In the genomic region with DNA sequence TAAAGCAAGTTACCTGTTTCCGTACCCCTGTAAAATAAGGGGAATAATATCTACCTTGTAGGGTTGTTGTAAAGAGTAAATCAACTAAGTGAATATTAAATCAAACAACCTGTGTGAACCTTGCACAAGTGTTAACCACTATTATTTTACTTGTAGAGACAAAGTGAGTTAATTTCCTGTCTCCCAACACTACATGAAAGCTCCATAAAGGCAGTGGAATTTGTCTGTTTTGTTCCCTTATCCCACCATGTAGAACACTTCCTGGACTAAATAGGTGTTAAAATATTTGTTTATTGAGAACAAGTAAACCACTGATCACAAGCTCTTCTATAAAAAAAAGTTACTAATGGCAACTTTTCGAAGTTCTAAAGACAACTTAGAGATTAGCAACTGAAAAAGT, we compare ENCODE assay signal across 27 cellular contexts. TPM values are rescaled to one million over a fixed set of nuclear protein-coding genes. Genes with fewer than 3 reads are reported as not detected.
A peak's percentile ranks its signal among the peaks of the same experiment; 100 is the strongest.
DNase-seq lines count a peak whose midpoint lies in the region; ATAC-seq and TF ChIP-seq lines count a peak whose summit lies in the region.
"Had no signal": no experiment of that assay in that cellular context is flagged by ENCODE, and none has a peak within 500 bp of the region (broad histone marks: within the 10 kb centered on the region; RNA-seq: fewer than 3 reads in every experiment).

No MANE protein-coding gene starts in this region.

- H3K9me3 ChIP-seq in right atrium auricular region (no peaks in the 10 kb centered on the region), ascending aorta (no peaks in the 10 kb centered on the region), tibial artery (no peaks in the 10 kb centered on the region)
- H3K9me3 ChIP-seq: gastroesophageal sphincter had no signal

- no peaks in the 10 kb centered on the region for H3K36me3 Mint-ChIP-seq in immature natural killer cell

- H3K4me3 Mint-ChIP-seq in immature natural killer cell = peak overlapping the region in 3 of 5 donors; percentile 31 to 38 (median 36)

- TF ChIP-seq CTCF in right atrium auricular region (IDR thresholded peaks at IDR 0.05) (no peak), ascending aorta (IDR thresholded peaks at IDR 0.05) (no peak), tibial artery (IDR thresholded peaks at IDR 0.05) (no peak), GM10266 (IDR thresholded peaks at IDR 0.05; ENCODE audit: control insufficient read depth, insufficient read depth, low read depth, missing control alignments) (no peak)

- peaks cover 0 to 70% of the 10 kb centered on the region in 2 donors for H3K4me1 ChIP-seq in right atrium auricular region
- peaks cover 0 to 13% of the 10 kb centered on the region in 2 donors for H3K4me1 ChIP-seq in ascending aorta
- H3K4me1 ChIP-seq in tibial artery = peaks cover 0 to 46% (median 14%) of the 10 kb centered on the region in 4 donors

- H3K27ac ChIP-seq in right atrium auricular region (peak overlapping the region; percentile 24 to 92), ascending aorta (peak overlapping the region; percentile 54 to 96), tibial artery (peak overlapping the region; percentile 21 to 89)
- H3K27ac ChIP-seq: brain microvascular endothelial cell, coronary artery, WERI-Rb-1 had no signal

- intact Hi-C loops in left ventricle myocardium superior (cut with micrococcal nuclease) = no loop called here
- intact Hi-C loops in ascending aorta (cut with DNase I) = loop anchor here (5.0 to 10.0 kb wide), 2 partner anchors 177 to 350 kb away; partner anchors contain the start of gene STAM2
- intact Hi-C loops in tibial artery (cut with DNase I; ENCODE audit: low total_unique reads) = no loop called here

- H3K27ac Mint-ChIP-seq in immature natural killer cell = peak overlapping the region in 1 of 6 donors; percentile 94
- H3K27ac Mint-ChIP-seq: activated naive CD8-positive, alpha-beta T cell treated with anti-CD3 and anti-CD28 coated beads, Interleukin-2, amount 50 U/mL, for 24 hours; activated T-helper 2 cell treated with anti-CD3 and anti-CD28 coated beads, Interferon-gamma antibody, Interleukin-2, Interleukin-4, amounts not matched to agents 10 μg/mL and 5 μg/mL and 100 μg/mL, durations not matched to agents 14 hours and 24 hours and 36 hours had no signal

- H3K9me3 Mint-ChIP-seq in immature natural killer cell = no peaks in the 10 kb centered on the region
- H3K9me3 Mint-ChIP-seq: activated naive CD8-positive, alpha-beta T cell treated with anti-CD3 and anti-CD28 coated beads, Interleukin-2, amount 50 U/mL, for 24 hours; activated T-helper 2 cell treated with anti-CD3 and anti-CD28 coated beads, Interferon-gamma antibody, Interleukin-2, Interleukin-4, amounts not matched to agents 10 μg/mL and 5 μg/mL and 100 μg/mL, durations not matched to agents 14 hours and 24 hours and 36 hours had no signal

- H3K27me3 Mint-ChIP-seq in immature natural killer cell (ENCODE audit: low read depth in 3 of 3) = peaks cover 9 to 22% (median 14%) of the 10 kb centered on the region in 3 donors

- ATAC-seq in left ventricle myocardium superior = no peak
- ATAC-seq: activated naive CD8-positive, alpha-beta T cell treated with anti-CD3 and anti-CD28 coated beads, Interleukin-2, amount 50 U/mL, for 24 hours; gastroesophageal sphincter; PC-3; Right ventricle myocardium inferior had no signal

- H3K27me3 ChIP-seq in right atrium auricular region = no peaks in the 10 kb centered on the region
- H3K27me3 ChIP-seq in ascending aorta = no peaks in the 10 kb centered on the region
- no peaks in the 10 kb centered on the region for H3K27me3 ChIP-seq in tibial artery
- H3K27me3 ChIP-seq: brain microvascular endothelial cell, gastroesophageal sphincter had no signal

- H3K36me3 ChIP-seq in right atrium auricular region (no peaks in the 10 kb centered on the region), ascending aorta (no peaks in the 10 kb centered on the region), tibial artery (no peaks in the 10 kb centered on the region)
- H3K36me3 ChIP-seq: brain microvascular endothelial cell, gastroesophageal sphincter had no signal

- no peak for DNase-seq in right atrium auricular region (ENCODE audit: low spot score)
- DNase-seq in left ventricle myocardium superior = no peak
- DNase-seq in ascending aorta (ENCODE audit: low spot score in 2 of 2) = no peak
- no peak for DNase-seq in immature natural killer cell
- DNase-seq in tibial artery = no peak
- DNase-seq in NCI-H1930 (lab: John Stamatoyannopoulos, UW) = no peak
- no peak for DNase-seq in activated CD4-positive, alpha-beta T cell treated with anti-CD3 and anti-CD28 coated beads, Interleukin-2, amount 50 U/mL, for 4 hours
- no peak for DNase-seq in GM10266 (ENCODE audit: extremely low spot score)
- DNase-seq: activated CD4-positive, alpha-beta T cell treated with anti-CD3 and anti-CD28 coated beads, Interleukin-2, amount 50 U/mL, for 1 hour; activated CD8-positive, alpha-beta memory T cell treated with anti-CD3 and anti-CD28 coated beads, Interleukin-2, amount 50 U/mL, for 4 hours; activated naive CD8-positive, alpha-beta T cell treated with anti-CD3 and anti-CD28 coated beads, Interleukin-2, amount 50 U/mL, for 24 hours; brain microvascular endothelial cell; DMS53; HCEC 1CT; kidney; NCI-H1105; NCI-H2029 treated with DMSO at 0.1 percent for 48 hours; PC-3; posterior cingulate gyrus; stimulated activated CD4-positive, alpha-beta T cell treated with anti-CD3 and anti-CD28 coated beads, Interleukin-1b, Interleukin-23, amount 100 ng/mL, for 48 hours; T-helper 9 cell; WERI-Rb-1 had no signal

- peaks cover 76 to 83% of the 10 kb centered on the region in 2 donors for H3K4me1 Mint-ChIP-seq in immature natural killer cell

- H3K4me3 ChIP-seq in right atrium auricular region = no peak overlapping the region
- H3K4me3 ChIP-seq in ascending aorta = no peak overlapping the region
- no peak overlapping the region for H3K4me3 ChIP-seq in tibial artery
- H3K4me3 ChIP-seq: coronary artery, gastroesophageal sphincter, lung had no signal

RNA-seq across cellular contexts. Expression of gene ARL5A, which starts 3.3 kb away (rescaled TPM):
- total RNA-seq in right atrium auricular region (10 to 100 TPM; 69.3 to 82.1 TPM), left ventricle myocardium superior (60.7 TPM), ascending aorta (15.8 TPM)
- polyA plus RNA-seq in immature natural killer cell = 100 to 1,000 TPM in 1 of 3 donors, 10 to 100 TPM in 2; 55.4 to 143 (median 82.1) TPM
